In the genomic region with DNA sequence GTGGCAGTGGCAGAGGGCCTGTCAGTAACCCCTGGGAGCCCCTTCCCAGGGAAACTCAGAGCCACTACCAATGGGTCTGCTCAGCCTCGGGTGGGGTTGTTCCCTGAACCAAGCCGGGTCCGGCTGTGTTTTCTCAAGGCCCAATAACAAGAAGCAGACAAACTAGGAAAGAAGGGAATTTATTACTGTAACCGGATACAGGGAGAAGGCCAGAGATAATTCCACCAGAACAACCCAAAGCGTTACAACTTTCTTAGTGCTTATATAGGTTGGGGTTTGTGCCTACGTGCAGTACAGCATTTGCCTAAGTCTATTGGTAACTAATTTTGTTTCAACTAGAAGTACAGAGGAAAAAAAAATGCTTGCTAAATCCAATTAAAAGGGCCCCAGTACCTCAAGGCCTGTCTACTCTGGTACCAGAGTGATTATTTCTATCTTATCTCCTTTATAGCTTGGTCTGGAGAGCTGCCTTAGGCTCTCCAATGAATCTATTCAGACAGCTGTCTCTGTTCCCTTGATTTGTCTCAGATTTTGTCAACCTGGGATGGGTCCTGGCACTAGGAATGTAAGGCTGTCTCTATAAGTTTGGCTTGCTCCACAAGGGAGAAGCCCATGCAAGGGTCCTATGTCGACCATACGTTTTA, we compare ENCODE assay signal across 18 cellular contexts. TPM values are rescaled to one million over a fixed set of nuclear protein-coding genes. Genes with fewer than 3 reads are reported as not detected.
"Had no signal": no experiment of that assay in that cellular context is flagged by ENCODE, and none has a peak within 500 bp of the region (broad histone marks: within the 10 kb centered on the region; RNA-seq: fewer than 3 reads in every experiment).

No MANE protein-coding gene starts in this region.

- H3K36me3 Mint-ChIP-seq: activated naive CD8-positive, alpha-beta T cell treated with anti-CD3 and anti-CD28 coated beads, Interleukin-2, amount 10 ng/mL, durations not matched to agents 7 days and 5 days; memory B cell; natural killer cell had no signal

- H3K27me3 ChIP-seq: breast epithelium, right lobe of liver, testis, upper lobe of left lung had no signal

- H3K4me1 Mint-ChIP-seq: memory B cell, natural killer cell had no signal

- H3K27ac Mint-ChIP-seq: activated CD4-positive, alpha-beta T cell treated with anti-CD3 and anti-CD28 coated beads, Interleukin-2, amount 10 ng/mL, durations not matched to agents 7 days and 5 days; activated naive CD8-positive, alpha-beta T cell treated with anti-CD3 and anti-CD28 coated beads, Interleukin-2, amount 10 ng/mL, durations not matched to agents 7 days and 5 days; memory B cell; natural killer cell had no signal

- H3K9me3 ChIP-seq: breast epithelium, psoas muscle, right lobe of liver, testis, upper lobe of left lung had no signal

- H3K4me3 ChIP-seq: breast epithelium, psoas muscle, right lobe of liver, spleen, testis, upper lobe of left lung had no signal

- H3K4me1 ChIP-seq: breast epithelium, right lobe of liver, spleen, testis, upper lobe of left lung had no signal

- H3K9me3 Mint-ChIP-seq: activated CD4-positive, alpha-beta T cell treated with anti-CD3 and anti-CD28 coated beads, Interleukin-2, amount 10 ng/mL, durations not matched to agents 7 days and 5 days; memory B cell; stimulated activated naive CD8-positive, alpha-beta T cell treated with anti-CD3 and anti-CD28 coated beads, Interleukin-15, amount 100 ng/mL, for 72 hours had no signal

- H3K27ac ChIP-seq: breast epithelium, psoas muscle, right lobe of liver, spleen, testis, upper lobe of left lung had no signal

- DNase-seq: activated CD4-positive, alpha-beta T cell treated with anti-CD3 and anti-CD28 coated beads, Interleukin-2, amount 10 ng/mL, durations not matched to agents 7 days and 5 days; activated CD8-positive, alpha-beta memory T cell treated with anti-CD3 and anti-CD28 coated beads, Interleukin-2, amount 50 U/mL, for 48 hours; activated gamma-delta T cell treated with Interleukin-2 at 50 U/mL for 16 hours; activated naive CD8-positive, alpha-beta T cell treated with anti-CD3 and anti-CD28 coated beads, Interleukin-2, amount 10 ng/mL, durations not matched to agents 7 days and 5 days; aorta; hippocampal formation; kidney; left ventricle myocardium superior; natural killer cell; occipital lobe; psoas muscle; right lobe of liver; spleen; stimulated activated naive CD8-positive, alpha-beta T cell treated with anti-CD3 and anti-CD28 coated beads, Interleukin-15, amount 100 ng/mL, for 72 hours; testis had no signal

- H3K36me3 ChIP-seq: breast epithelium, right lobe of liver, spleen, upper lobe of left lung had no signal

- H3K4me3 Mint-ChIP-seq: activated CD4-positive, alpha-beta T cell treated with anti-CD3 and anti-CD28 coated beads, Interleukin-2, amount 10 ng/mL, durations not matched to agents 7 days and 5 days; activated naive CD8-positive, alpha-beta T cell treated with anti-CD3 and anti-CD28 coated beads, Interleukin-2, amount 10 ng/mL, durations not matched to agents 7 days and 5 days; memory B cell; natural killer cell; stimulated activated naive CD8-positive, alpha-beta T cell treated with anti-CD3 and anti-CD28 coated beads, Interleukin-15, amount 100 ng/mL, for 72 hours had no signal

RNA-seq across cellular contexts. Expression of a gene that starts 57.3 kb away (rescaled TPM):
- total RNA-seq: activated CD4-positive, alpha-beta T cell treated with anti-CD3 and anti-CD28 coated beads, Interleukin-2, amount 10 ng/mL, durations not matched to agents 7 days and 5 days; activated naive CD8-positive, alpha-beta T cell treated with anti-CD3 and anti-CD28 coated beads, Interleukin-2, amount 10 ng/mL, durations not matched to agents 7 days and 5 days; breast epithelium; natural killer cell; psoas muscle; right lobe of liver; spleen had no signal
